14 cellular contexts compared by ENCODE assay signal in the genomic region with DNA sequence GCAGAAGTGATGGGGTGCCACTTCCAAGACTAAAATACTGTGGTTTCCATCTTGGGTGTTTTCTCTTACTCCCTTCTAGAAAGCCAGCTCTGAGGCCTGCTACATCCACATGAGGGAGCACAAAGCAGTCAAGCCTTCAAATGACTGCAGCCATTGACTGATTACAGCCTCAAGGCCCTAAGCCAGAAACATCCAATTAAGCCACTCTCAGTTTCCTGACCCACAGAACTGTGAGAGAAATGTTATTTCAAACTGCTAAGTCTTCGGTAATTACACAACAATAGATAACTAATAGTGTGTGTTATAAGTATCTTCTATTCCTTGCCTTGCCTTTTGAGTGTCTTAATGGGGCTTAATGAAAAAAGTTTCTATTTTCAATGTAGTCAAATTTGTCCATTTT. TPM values are rescaled to one million over a fixed set of nuclear protein-coding genes. Genes with fewer than 3 reads are reported as not detected.
DNase-seq lines count a peak whose midpoint lies in the region; ATAC-seq lines count a peak whose summit lies in the region.
"Had no signal": no experiment of that assay in that cellular context is flagged by ENCODE, and none has a peak within 500 bp of the region (broad histone marks: within the 10 kb centered on the region; RNA-seq: fewer than 3 reads in every experiment).

No MANE protein-coding gene starts in this region.

- no peak overlapping the region for H4K8ac ChIP-seq in neuronal stem cell (ENCODE audit: low read depth, low read length)

- H3K4me3 Mint-ChIP-seq in central memory CD8-positive, alpha-beta T cell = no peak overlapping the region
- H3K4me3 Mint-ChIP-seq: activated CD4-positive, alpha-beta T cell treated with anti-CD3 and anti-CD28 coated beads for 36 hours; activated naive CD8-positive, alpha-beta T cell treated with anti-CD3 and anti-CD28 coated beads, Interleukin-2, amount 10 ng/mL, durations not matched to agents 7 days and 5 days had no signal

- no peak overlapping the region for H3K9ac ChIP-seq in neuronal stem cell (ENCODE audit: low read depth, low read length, poor library complexity)

- H3K36me3 ChIP-seq in neuronal stem cell (replicated peaks in 1 of 2; ENCODE audit: control insufficient read depth in 2 of 2, insufficient read depth in 2 of 2, low read length in 2 of 2) = peaks cover 0 to 5% of the 10 kb centered on the region in 2 donors

- no peak overlapping the region for H3K14ac ChIP-seq in neuronal stem cell (ENCODE audit: low read length)

- H3K23ac ChIP-seq in neuronal stem cell (ENCODE audit: low read depth, low read length, poor library complexity) = no peak overlapping the region

- H3K4me1 ChIP-seq in neuronal stem cell (ENCODE audit: control insufficient read depth in 2 of 2, insufficient read depth in 1 of 2, low read depth in 1 of 2, low read length in 2 of 2) = peaks cover 0 to 4% of the 10 kb centered on the region in 2 donors

- H3K4me1 Mint-ChIP-seq in central memory CD8-positive, alpha-beta T cell = peaks cover 59% of the 10 kb centered on the region

- peak overlapping the region; percentile 39 for H3K27ac ChIP-seq in neuronal stem cell (replicated peaks; ENCODE audit: low read length)
- H3K27ac ChIP-seq: SJCRH30 had no signal

- H4K91ac ChIP-seq in neuronal stem cell (ENCODE audit: low read depth, low read length, poor library complexity) = no peak overlapping the region

- H3K36me3 Mint-ChIP-seq in central memory CD8-positive, alpha-beta T cell (ENCODE audit: insufficient read depth) = peaks cover 9% of the 10 kb centered on the region

- H3K27me3 ChIP-seq in neuronal stem cell (ENCODE audit: control insufficient read depth in 3 of 3, insufficient read depth in 3 of 3, low read depth in 1 of 3, low read length in 3 of 3) = no peaks in the 10 kb centered on the region
- H3K27me3 ChIP-seq: SJCRH30 had no signal

- H3K4ac ChIP-seq in neuronal stem cell (ENCODE audit: low read length) = no peak overlapping the region

- H2BK5ac ChIP-seq in neuronal stem cell (ENCODE audit: low read length) = no peak overlapping the region

- no peak overlapping the region for H2BK120ac ChIP-seq in neuronal stem cell (ENCODE audit: low read depth, low read length)

- H3K27me3 Mint-ChIP-seq in central memory CD8-positive, alpha-beta T cell = no peaks in the 10 kb centered on the region
- H3K27me3 Mint-ChIP-seq: activated CD4-positive, alpha-beta T cell treated with anti-CD3 and anti-CD28 coated beads for 36 hours; activated naive CD8-positive, alpha-beta T cell treated with anti-CD3 and anti-CD28 coated beads, Interleukin-2, amount 10 ng/mL, durations not matched to agents 7 days and 5 days had no signal

- no peaks in the 10 kb centered on the region for H3K9me3 Mint-ChIP-seq in central memory CD8-positive, alpha-beta T cell

- peak overlapping the region; percentile 24 for H3K27ac Mint-ChIP-seq in central memory CD8-positive, alpha-beta T cell (ENCODE audit: low read depth)
- H3K27ac Mint-ChIP-seq: activated CD4-positive, alpha-beta T cell treated with anti-CD3 and anti-CD28 coated beads for 36 hours; activated naive CD8-positive, alpha-beta T cell treated with anti-CD3 and anti-CD28 coated beads, Interleukin-2, amount 10 ng/mL, durations not matched to agents 7 days and 5 days had no signal

- H3K4me2 ChIP-seq in neuronal stem cell (ENCODE audit: insufficient read depth, low read length, poor library complexity, severe bottlenecking) = no peak overlapping the region

- no peak overlapping the region for H2AK5ac ChIP-seq in neuronal stem cell (ENCODE audit: low read depth, low read length)

- no peaks in the 10 kb centered on the region for H3K79me1 ChIP-seq in neuronal stem cell (ENCODE audit: low read depth, low read length)

- peaks cover 2 to 28% of the 10 kb centered on the region in 2 donors for H3K9me3 ChIP-seq in neuronal stem cell (replicated peaks in 1 of 2; ENCODE audit: control insufficient read depth in 2 of 2, insufficient read depth in 1 of 2, low read depth in 1 of 2, low read length in 2 of 2)

- H2BK15ac ChIP-seq in neuronal stem cell (ENCODE audit: low read length) = no peak overlapping the region

- H3K4me3 ChIP-seq in neuronal stem cell (ENCODE audit: low read length in 2 of 2) = no peak overlapping the region
- H3K4me3 ChIP-seq: SJCRH30 had no signal

- no peak overlapping the region for H2AFZ ChIP-seq in neuronal stem cell (ENCODE audit: low read length)

- H3K18ac ChIP-seq in neuronal stem cell (ENCODE audit: low read length) = no peak overlapping the region

- ATAC-seq in central memory CD8-positive, alpha-beta T cell (replicated peaks; ENCODE audit: extremely low read depth, poor library complexity, severe bottlenecking) = no peak
- ATAC-seq: activated CD4-positive, alpha-beta T cell treated with anti-CD3 and anti-CD28 coated beads for 36 hours had no signal

- DNase-seq in NCI-H1417 (lab: John Stamatoyannopoulos, UW) = peak in 2 of 3 experiments; percentile 21 to 57
- no peak for DNase-seq in NCI-H1417 treated with DMSO at 0.1 percent for 48 hours (lab: John Stamatoyannopoulos, UW)
- peak; percentile 51 for DNase-seq in NCI-H1105 treated with DMSO at 0.1 percent for 48 hours (lab: John Stamatoyannopoulos, UW)
- no peak for DNase-seq in central memory CD8-positive, alpha-beta T cell (ENCODE audit: low spot score in 2 of 2)
- peak; percentile 20 for DNase-seq in neuronal stem cell (ENCODE audit: low spot score)
- no peak for DNase-seq in NCI-H526 (lab: John Stamatoyannopoulos, UW)
- DNase-seq in ureter (ENCODE audit: low spot score) = no peak
- no peak for DNase-seq in NCI-H748 (lab: John Stamatoyannopoulos, UW; ENCODE audit: unreplicated experiment)
- DNase-seq: activated CD4-positive, alpha-beta T cell treated with anti-CD3 and anti-CD28 coated beads for 36 hours; activated naive CD8-positive, alpha-beta T cell treated with anti-CD3 and anti-CD28 coated beads, Interleukin-2, amount 10 ng/mL, durations not matched to agents 7 days and 5 days; effector CD4-positive, alpha-beta T cell; EL; stimulated activated CD4-positive, alpha-beta T cell treated with anti-CD3 and anti-CD28 coated beads, Interleukin-1b, Interleukin-23, amount 100 ng/mL, for 48 hours had no signal

- no peak overlapping the region for H2BK12ac ChIP-seq in neuronal stem cell (ENCODE audit: low read length)

- no CpG with 5 or more reads among the region's 1 CpG for WGBS in neuronal stem cell (ENCODE audit: extremely low coverage in 2 of 2, insufficient read length in 2 of 2, insufficient replicate concordance in 1 of 2), 2 donors

RNA-seq across cellular contexts. Expression of a gene that starts 24.8 kb away (rescaled TPM):
- polyA plus RNA-seq in neuronal stem cell (2013, experiment 1 of 2) = 12.3 TPM
- 13.1 TPM for polyA plus RNA-seq in neuronal stem cell (2013, experiment 2 of 2)
- total RNA-seq in ureter = 77.2 TPM

Comparison
In these comparisons a context has a peak if more than half of its experiments do, and no peak if none do; other contexts are left out.
1. DNase-seq: peak in NCI-H1417 (2 of 3), NCI-H1105 treated with DMSO at 0.1 percent for 48 hours (single experiment) and neuronal stem cell (single experiment); none in NCI-H1417 treated with DMSO at 0.1 percent for 48 hours (single experiment), central memory CD8-positive, alpha-beta T cell (0 of 2), NCI-H526 (0 of 2), ureter (single experiment) and NCI-H748 (single experiment).